8 cellular contexts compared by ENCODE assay signal in genomic region chr17:81392909-81393654, GRCh38. TPM values are rescaled to one million over a fixed set of nuclear protein-coding genes. Genes with fewer than 3 reads are reported as not detected.
DNase-seq lines count a peak whose midpoint lies in the region; ATAC-seq and TF ChIP-seq lines count a peak whose summit lies in the region.

No MANE protein-coding gene starts in this region.

- POLR2A ChIA-PET in Panc1 (lab: Charles Lee): interaction anchor here (1.1 kb wide), 1 partner anchor 36 kb away, joined by 20 read pairs; no protein-coding TSS in a partner anchor

- TF ChIP-seq CTCF in Panc1 (IDR thresholded peaks at IDR 0.05) (no peak), fibroblast of pulmonary artery (IDR thresholded peaks at IDR 0.05; ENCODE audit: low read length, missing control alignments) (no peak), progenitor cell of endocrine pancreas (IDR thresholded peaks at IDR 0.05; ENCODE audit: unreplicated experiment) (no peak)

- ATAC-seq in Panc1 (no peak), GM21381 (IDR thresholded peaks at IDR 0.05; ENCODE audit: unreplicated experiment) (no peak)

- H3K27ac ChIP-seq in Panc1 (ENCODE audit: low read length): peak overlapping the region; percentile 100

- H3K9me3 Mint-ChIP-seq in progenitor cell of endocrine pancreas (ENCODE audit: low read depth): no peaks in the 10 kb centered on the region

- no peaks in the 10 kb centered on the region for H3K36me3 Mint-ChIP-seq in progenitor cell of endocrine pancreas (ENCODE audit: insufficient read depth)

- intact Hi-C loops in Panc1 (cut with micrococcal nuclease; ENCODE audit: unreplicated experiment): loop anchor here (5.0 kb wide), 1 partner anchor 124 kb away; no protein-coding TSS in a partner anchor

- DNase-seq in ELR (ENCODE audit: low read depth): peak; percentile 53
- no peak for DNase-seq in Panc1 (ENCODE audit: low read depth, low spot score)
- DNase-seq in fibroblast of pulmonary artery (ENCODE audit: low read depth): no peak
- no peak for DNase-seq in progenitor cell of endocrine pancreas (ENCODE audit: low spot score, unreplicated experiment)
- DNase-seq in Kasumi-1 (lab: John Stamatoyannopoulos, UW): no peak
- no peak for DNase-seq in cerebellar nuclear complex (lab: John Stamatoyannopoulos, UW)
- no peak for DNase-seq in DMS114 treated with DMSO at 0.1 percent for 48 hours (lab: John Stamatoyannopoulos, UW; ENCODE audit: unreplicated experiment)

- no peaks in the 10 kb centered on the region for H3K27me3 ChIP-seq in Panc1 (ENCODE audit: control insufficient read depth, insufficient read depth, low read length)

- H3K4me1 ChIP-seq in Panc1 (ENCODE audit: control insufficient read depth, insufficient read depth, low read length): peaks cover 56% of the 10 kb centered on the region

- no TSS peak for BruUV-seq in Panc1 (replicated peaks; lab: Mats Ljungman, UMichigan)

- peak overlapping the region; percentile 86 for H3K4me3 Mint-ChIP-seq in progenitor cell of endocrine pancreas (ENCODE audit: low read depth)

- peak overlapping the region; percentile 88 for H3K27ac Mint-ChIP-seq in progenitor cell of endocrine pancreas

- H3K4me1 Mint-ChIP-seq in progenitor cell of endocrine pancreas (ENCODE audit: low read depth): peaks cover 46% of the 10 kb centered on the region

- in situ Hi-C loops in Panc1 (cut with HindIII; ENCODE audit: low pct_unique_long_range_greater_than_20kb, low sequenced_read_pairs): no loop called here

- no peaks in the 10 kb centered on the region for H3K9me3 ChIP-seq in Panc1 (ENCODE audit: control insufficient read depth, insufficient read depth, low read depth, low read length)

- H3K36me3 ChIP-seq in Panc1 (ENCODE audit: control insufficient read depth, insufficient read depth, low read length): no peaks in the 10 kb centered on the region; the same call in 1 of the 2 replicates

- H3K4me3 ChIP-seq in Panc1 (ENCODE audit: low read depth in 2 of 2, low read length in 2 of 2) (peak overlapping the region; percentile 53 to 70), fibroblast of pulmonary artery (replicated peaks; ENCODE audit: low read depth, low read length) (peak overlapping the region; percentile 63)

- CTCF ChIA-PET in Panc1 (lab: Charles Lee): no interaction called here

- H3K27me3 Mint-ChIP-seq in progenitor cell of endocrine pancreas: no peaks in the 10 kb centered on the region

RNA-seq across cellular contexts. Expression of gene BAHCC1, which starts 2.2 kb away (rescaled TPM):
- total RNA-seq in Panc1 (2021; ENCODE audit: unreplicated experiment): 77.4 TPM
- 129 TPM for polyA plus RNA-seq in Panc1 (2012; ENCODE audit: insufficient read length)
- 36.9 and 40.5 TPM in 2 replicates for total RNA-seq in progenitor cell of endocrine pancreas
